35 cellular contexts compared by ENCODE assay signal in the genomic region with DNA sequence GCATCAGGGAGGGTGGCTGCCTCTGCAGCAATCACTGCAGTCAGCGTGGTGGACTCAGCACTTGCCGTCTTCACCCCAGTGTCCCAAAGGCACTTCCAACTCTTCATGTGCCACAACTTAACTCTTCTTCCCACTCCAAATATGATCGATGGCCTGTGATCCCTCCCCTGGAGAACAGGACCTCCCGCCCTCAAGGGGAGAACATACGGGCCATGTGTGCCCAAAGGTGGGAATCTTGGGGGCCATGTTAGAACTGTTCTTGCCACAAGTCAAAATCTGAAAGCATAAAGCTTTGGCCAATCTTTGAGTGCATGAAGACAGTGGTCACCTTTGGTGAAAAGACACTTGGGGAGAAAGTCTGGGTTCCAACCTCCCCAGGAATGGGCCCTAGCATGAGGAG.
"Had no signal": no experiment of that assay in that cellular context is flagged by ENCODE, and none has a peak within 500 bp of the region (broad histone marks: within the 10 kb centered on the region; RNA-seq: fewer than 3 reads in every experiment).

No MANE protein-coding gene starts in this region.

- H3K9me3 ChIP-seq: ascending aorta, breast epithelium, Peyer's patch had no signal

- DNase-seq: activated B cell treated with CpG ODN at 0.5 μM for 24 hours; activated CD4-positive, alpha-beta memory T cell treated with anti-CD3 and anti-CD28 coated beads for 36 hours; activated CD4-positive, alpha-beta T cell treated with anti-CD3 and anti-CD28 coated beads for 4 hours; activated CD4-positive, alpha-beta T cell treated with anti-CD3 and anti-CD28 coated beads, Interleukin-2, amount 50 U/mL, for 1 hour; activated CD4-positive, CD25-positive, alpha-beta regulatory T cell treated with anti-CD3 and anti-CD28 coated beads, Interleukin-2, amount 50 U/mL, for 72 hours; activated effector memory CD4-positive, alpha-beta T cell treated with anti-CD3 and anti-CD28 coated beads, Interleukin-2, amount 50 U/mL, for 16 hours; activated naive CD4-positive, alpha-beta T cell; activated naive CD4-positive, alpha-beta T cell treated with anti-CD3 and anti-CD28 coated beads, Interleukin-2, amount 50 U/mL, for 16 hours; activated naive CD8-positive, alpha-beta T cell treated with anti-CD3 and anti-CD28 coated beads for 36 hours; activated T-cell treated with anti-CD3 and anti-CD28 coated beads, Interleukin-2, amount 50 U/mL, for 1 hour; activated T-cell treated with anti-CD3 and anti-CD28 coated beads, Interleukin-2, amount 50 U/mL, for 72 hours; amygdala; NCI-H1092 treated with DMSO at 0.1 percent for 48 hours; NCI-H1417; NCI-H146; NCI-H187; NCI-H2029 treated with DMSO at 0.1 percent for 48 hours; NCI-H2107; NCI-H2171; NCI-H510A; NCI-H526; NCI-H748 treated with DMSO at 0.1 percent for 48 hours; NK-92 treated with Interleukin-12 subunit alpha and Interleukin-12 subunit beta, amount 100 ng/mL, for 24 hours; PC-3; Peyer's patch; RPMI8226; SIG-M5; SW 1271; T-helper 1 cell; T-helper 2 cell; T-helper 9 cell had no signal

- H3K27me3 ChIP-seq: ascending aorta, breast epithelium, Peyer's patch had no signal

- H3K36me3 ChIP-seq: ascending aorta, breast epithelium, Peyer's patch had no signal

- H3K27ac ChIP-seq: ascending aorta, breast epithelium, Peyer's patch, VCaP had no signal

- H3K4me3 ChIP-seq: ascending aorta, breast epithelium, K562, Peyer's patch had no signal
